3 cellular contexts compared by ENCODE assay signal in the genomic region with DNA sequence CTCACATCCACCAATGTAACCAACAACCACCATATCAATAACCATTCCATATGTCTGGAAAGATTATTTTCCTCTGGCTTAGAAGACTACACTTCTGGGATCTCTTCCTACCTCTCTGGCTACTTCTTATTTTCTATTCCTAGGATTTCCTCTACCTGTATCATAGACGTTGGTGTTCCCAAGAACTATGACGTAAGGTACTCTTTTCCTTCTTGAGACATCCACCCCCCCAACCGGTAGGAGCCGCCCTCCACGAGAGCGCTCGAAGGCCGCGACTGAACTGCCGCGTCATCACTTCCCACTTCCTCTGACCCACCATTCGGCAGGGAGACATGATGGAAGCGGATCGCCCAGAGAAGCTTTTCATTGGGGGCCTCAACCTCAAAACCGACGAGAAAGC.
TF ChIP-seq lines count a peak whose summit lies in the region.

RBMXL3 (plus strand) TSS at position 301 of the 400 bp plus-strand sequence; CDS start at position 333, 32 bp downstream.

TF ChIP-seq in A549, 52 proteins besides CTCF, POLR2A, EP300 and RAD21:
- TF ChIP-seq HDAC2 (IDR thresholded peaks at IDR 0.05) (no peak), MAFK (IDR thresholded peaks at IDR 0.05; ENCODE audit: partially characterized antibody) (peak; percentile 31)

TF ChIP-seq in IMR-90, 13 proteins besides CTCF, POLR2A, EP300 and RAD21:
- no peak for TF ChIP-seq NFE2L2 (IDR thresholded peaks at IDR 0.05; ENCODE audit: low read depth, low read length)
- no peak for TF ChIP-seq BHLHE40 (IDR thresholded peaks at IDR 0.05; ENCODE audit: low read depth, low read length)
- TF ChIP-seq SMC3 (IDR thresholded peaks at IDR 0.05; ENCODE audit: low read depth, low read length), result no peak
- peak; percentile 32; the same call in 1 of the 2 replicates for TF ChIP-seq MAFK (IDR thresholded peaks at IDR 0.05; ENCODE audit: low read depth, low read length)
- TF ChIP-seq RCOR1 (IDR thresholded peaks at IDR 0.05; ENCODE audit: insufficient replicate concordance, low read length), result no peak
- no peak for TF ChIP-seq CEBPB (IDR thresholded peaks at IDR 0.05; ENCODE audit: low read depth, low read length)
- TF ChIP-seq RFX5 (IDR thresholded peaks at IDR 0.05; ENCODE audit: low read depth, low read length), result no peak
- TF ChIP-seq, protein P1, sequence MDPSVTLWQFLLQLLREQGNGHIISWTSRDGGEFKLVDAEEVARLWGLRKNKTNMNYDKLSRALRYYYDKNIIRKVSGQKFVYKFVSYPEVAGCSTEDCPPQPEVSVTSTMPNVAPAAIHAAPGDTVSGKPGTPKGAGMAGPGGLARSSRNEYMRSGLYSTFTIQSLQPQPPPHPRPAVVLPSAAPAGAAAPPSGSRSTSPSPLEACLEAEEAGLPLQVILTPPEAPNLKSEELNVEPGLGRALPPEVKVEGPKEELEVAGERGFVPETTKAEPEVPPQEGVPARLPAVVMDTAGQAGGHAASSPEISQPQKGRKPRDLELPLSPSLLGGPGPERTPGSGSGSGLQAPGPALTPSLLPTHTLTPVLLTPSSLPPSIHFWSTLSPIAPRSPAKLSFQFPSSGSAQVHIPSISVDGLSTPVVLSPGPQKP (IDR thresholded peaks at IDR 0.05; ENCODE audit: borderline replicate concordance, low read depth, low read length), result no peak
TF ChIP-seq in IMR-90: peak in this region for 1.

TF ChIP-seq in K562, 482 proteins besides CTCF, POLR2A, EP300 and RAD21:
- TF ChIP-seq ZNF76 (CRISPR knock-in tag; IDR thresholded peaks at IDR 0.05; ENCODE audit: borderline replicate concordance), result no peak
- no peak for TF ChIP-seq CBFA2T3 (IDR thresholded peaks at IDR 0.05)
- TF ChIP-seq ZSCAN29 (IDR thresholded peaks at IDR 0.05), result no peak
- no peak for TF ChIP-seq NCOA4 (IDR thresholded peaks at IDR 0.05; ENCODE audit: partially characterized antibody)
- TF ChIP-seq PHF8 (IDR thresholded peaks at IDR 0.05; ENCODE audit: borderline replicate concordance, low read length), result no peak
- TF ChIP-seq ZNF311 (CRISPR knock-in tag; IDR thresholded peaks at IDR 0.05), result no peak
- TF ChIP-seq L3MBTL2 (IDR thresholded peaks at IDR 0.05), result peak; percentile 22; the same call in 1 of the 2 replicates
- no peak for TF ChIP-seq ZNF592 (IDR thresholded peaks at IDR 0.05)
- no peak for TF ChIP-seq ZNF197 (CRISPR knock-in tag; IDR thresholded peaks at IDR 0.05; ENCODE audit: low read depth)
- no peak for TF ChIP-seq GABPA (tag; conservative IDR thresholded peaks at IDR 0.05; ENCODE audit: low read depth)
- no peak for TF ChIP-seq NR2C2 (CRISPR knock-in tag; IDR thresholded peaks at IDR 0.05)
- no peak for TF ChIP-seq NR2C2 (tag; IDR thresholded peaks at IDR 0.05)
- TF ChIP-seq ETV6 (IDR thresholded peaks at IDR 0.05; ENCODE audit: borderline replicate concordance in 1 of 2, low read depth in 2 of 2, low read length in 1 of 2), result no peak
- no peak for TF ChIP-seq ETV6 (CRISPR knock-in tag; IDR thresholded peaks at IDR 0.05; ENCODE audit: borderline replicate concordance)
- TF ChIP-seq SRSF9 (IDR thresholded peaks at IDR 0.05; ENCODE audit: borderline replicate concordance, low read depth, low read length), result no peak
- TF ChIP-seq ZNF707 (CRISPR knock-in tag; conservative IDR thresholded peaks at IDR 0.05), result no peak
- no peak for TF ChIP-seq ZBTB8A (IDR thresholded peaks at IDR 0.05; ENCODE audit: partially characterized antibody)
- TF ChIP-seq ELF2 (CRISPR knock-in tag; IDR thresholded peaks at IDR 0.05), result no peak
- no peak for TF ChIP-seq ZNF3 (CRISPR knock-in tag; IDR thresholded peaks at IDR 0.05)
- TF ChIP-seq HMGN3 (IDR thresholded peaks at IDR 0.05; ENCODE audit: borderline replicate concordance, extremely low read depth, insufficient read length, low read depth, low read length), result no peak
- 0 out of 2 replicates have a peak, but pooled peaks have one; percentile 12 for TF ChIP-seq MAFG (tag; conservative IDR thresholded peaks at IDR 0.05)
- TF ChIP-seq ZNF511 (CRISPR knock-in tag; IDR thresholded peaks at IDR 0.05), result no peak
- peak; percentile 20; the same call in 1 of the 2 replicates for TF ChIP-seq ZNF316 (IDR thresholded peaks at IDR 0.05)
TF ChIP-seq in K562: peak in this region for 3.
